ENCODE assay signal across 32 cellular contexts in genomic region chr18:41643427-41643826, GRCh38.
"Had no signal": no experiment of that assay in that cellular context is flagged by ENCODE, and none has a peak within 500 bp of the region (broad histone marks: within the 10 kb centered on the region; RNA-seq: fewer than 3 reads in every experiment).

No MANE protein-coding gene starts in this region.

- H3K36me3 ChIP-seq: adrenal gland, cardiac muscle cell, colonic mucosa, esophagus muscularis mucosa, gastrocnemius medialis, heart right ventricle had no signal

- ATAC-seq: activated CD4-positive, alpha-beta T cell treated with anti-CD3 and anti-CD28 coated beads for 36 hours; activated CD8-positive, alpha-beta memory T cell treated with anti-CD3 and anti-CD28 coated beads, Interleukin-2, amount 10 ng/mL, durations not matched to agents 7 days and 5 days; activated CD8-positive, alpha-beta T cell treated with anti-CD3 and anti-CD28 coated beads, Interleukin-2, amount 10 ng/mL, durations not matched to agents 7 days and 5 days; activated naive CD8-positive, alpha-beta T cell treated with anti-CD3 and anti-CD28 coated beads, Interleukin-2, amount 50 U/mL, for 24 hours; body of pancreas; foreskin keratinocyte; gastrocnemius medialis; heart right ventricle had no signal

- FAIRE-seq: endometrium, endothelial cell of umbilical vein had no signal

- H3K4me1 ChIP-seq: adrenal gland, body of pancreas, colonic mucosa, esophagus muscularis mucosa, foreskin keratinocyte, gastrocnemius medialis, heart right ventricle had no signal

- H3K27ac ChIP-seq: adrenal gland, body of pancreas, cardiac muscle cell, colonic mucosa, esophagus muscularis mucosa, foreskin keratinocyte, gastrocnemius medialis, heart right ventricle, hepatocyte had no signal

- H3K79me2 ChIP-seq: hepatocyte had no signal

- H2AFZ ChIP-seq: hepatocyte had no signal

- DNase-seq: activated CD4-positive, alpha-beta memory T cell treated with anti-CD3 and anti-CD28 coated beads for 36 hours; activated CD4-positive, alpha-beta T cell treated with anti-CD3 and anti-CD28 coated beads for 36 hours; activated CD4-positive, alpha-beta T cell treated with anti-CD3 and anti-CD28 coated beads, Interleukin-2, amount 10 ng/mL, durations not matched to agents 24 days and 14 days; activated CD4-positive, CD25-positive, alpha-beta regulatory T cell; activated CD4-positive, CD25-positive, alpha-beta regulatory T cell treated with anti-CD3 and anti-CD28 coated beads, Interleukin-2, amount 50 U/mL, for 72 hours; activated CD8-positive, alpha-beta memory T cell treated with anti-CD3 and anti-CD28 coated beads, Interleukin-2, amount 10 ng/mL, durations not matched to agents 7 days and 5 days; activated CD8-positive, alpha-beta memory T cell treated with anti-CD3 and anti-CD28 coated beads, Interleukin-2, amount 50 U/mL, for 4 hours; activated CD8-positive, alpha-beta T cell treated with anti-CD3 and anti-CD28 coated beads, Interleukin-2, amount 10 ng/mL, durations not matched to agents 7 days and 5 days; activated effector memory CD4-positive, alpha-beta T cell treated with anti-CD3 and anti-CD28 coated beads, Interleukin-2, amount 50 U/mL, for 16 hours; activated naive CD4-positive, alpha-beta T cell treated with anti-CD3 and anti-CD28 coated beads for 36 hours; activated naive CD8-positive, alpha-beta T cell treated with anti-CD3 and anti-CD28 coated beads for 36 hours; activated naive CD8-positive, alpha-beta T cell treated with anti-CD3 and anti-CD28 coated beads, Interleukin-2, amount 50 U/mL, for 24 hours; activated T-cell treated with anti-CD3 and anti-CD28 coated beads, Interleukin-2, amount 50 U/mL, for 1 hour; activated T-cell treated with anti-CD3 and anti-CD28 coated beads, Interleukin-2, amount 50 U/mL, for 48 hours; adrenal gland; amygdala; aorta; body of pancreas; central memory CD4-positive, alpha-beta T cell; cerebellar nuclear complex; colonic mucosa; effector CD8-positive, alpha-beta T cell; erythroblast; foreskin keratinocyte; gastrocnemius medialis; heart right ventricle; T-helper 2 cell had no signal

- H3K9me3 ChIP-seq: adrenal gland, body of pancreas, colonic mucosa, esophagus muscularis mucosa, gastrocnemius medialis had no signal

- H3K27me3 ChIP-seq: adrenal gland, body of pancreas, cardiac muscle cell, colonic mucosa, esophagus muscularis mucosa, foreskin keratinocyte, gastrocnemius medialis, heart right ventricle, hepatocyte had no signal

- H3K4me3 ChIP-seq: adrenal gland, body of pancreas, cardiac muscle cell, colonic mucosa, esophagus muscularis mucosa, gastrocnemius medialis, heart right ventricle, hepatocyte had no signal

- H3K4me2 ChIP-seq: hepatocyte had no signal
